In the genomic region with DNA sequence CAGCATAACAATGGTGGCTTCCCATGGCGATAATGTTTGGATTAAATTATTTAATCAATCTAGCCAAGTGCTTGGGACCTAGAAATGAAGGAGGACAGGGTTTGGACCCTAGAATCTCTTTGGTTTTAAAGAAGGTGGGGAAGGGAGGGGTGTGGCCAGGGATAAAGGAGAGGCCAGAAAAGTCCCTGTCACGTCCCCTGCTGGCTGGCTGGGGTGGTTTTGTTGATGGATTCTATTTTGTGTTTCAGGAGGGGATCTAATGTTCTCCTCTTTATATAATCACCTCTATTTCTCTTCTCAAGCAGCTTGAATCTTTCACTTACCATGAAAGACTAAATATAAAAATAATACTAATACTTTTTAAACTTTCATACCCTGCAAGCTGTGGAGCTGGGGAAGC, we compare ENCODE assay signal across 20 cellular contexts. TPM values are rescaled to one million over a fixed set of nuclear protein-coding genes. Genes with fewer than 3 reads are reported as not detected.
DNase-seq lines count a peak whose midpoint lies in the region; ATAC-seq and TF ChIP-seq lines count a peak whose summit lies in the region.
"Had no signal": no experiment of that assay in that cellular context is flagged by ENCODE, and none has a peak within 500 bp of the region (broad histone marks: within the 10 kb centered on the region; RNA-seq: fewer than 3 reads in every experiment).

No MANE protein-coding gene starts in this region.

- no peaks in the 10 kb centered on the region for H3K9me3 ChIP-seq in HCT116 (ENCODE audit: control insufficient read depth in 1 of 2, insufficient read depth in 1 of 2, low read depth in 1 of 2, low read length in 2 of 2)
- H3K9me3 ChIP-seq: adrenal gland had no signal

- H3K4me3 ChIP-seq in GM12864 (ENCODE audit: low read depth, low read length): no peak overlapping the region
- H3K4me3 ChIP-seq in HCT116 (replicated peaks in 1 of 2; ENCODE audit: low read depth in 1 of 2, low read length in 2 of 2): no peak overlapping the region
- no peak overlapping the region for H3K4me3 ChIP-seq in WI38 (ENCODE audit: low read depth, low read length)
- H3K4me3 ChIP-seq: adrenal gland, BLaER1 had no signal

- no peaks in the 10 kb centered on the region for H3K36me3 ChIP-seq in HCT116 (ENCODE audit: control insufficient read depth in 1 of 2, insufficient read depth in 2 of 2, low read length in 2 of 2)
- H3K36me3 ChIP-seq: adrenal gland, BLaER1 had no signal

- H3K9me2 ChIP-seq in HCT116 (ENCODE audit: insufficient read depth): no peaks in the 10 kb centered on the region

- TF ChIP-seq POLR2A in HCT116 (IDR thresholded peaks at IDR 0.05; ENCODE audit: borderline replicate concordance, extremely low read depth, insufficient read depth, insufficient read length): no peak

- peaks cover 0 to 9% of the 10 kb centered on the region in 2 experiments; a peak in 2 of 4 replicates for H3K4me1 ChIP-seq in HCT116 (ENCODE audit: control insufficient read depth in 1 of 2, insufficient read depth in 2 of 2, low read length in 2 of 2)
- H3K4me1 ChIP-seq: adrenal gland, BLaER1 had no signal

- H4K20me1 ChIP-seq in HCT116 (ENCODE audit: insufficient read depth): no peaks in the 10 kb centered on the region
- H4K20me1 ChIP-seq: BLaER1 had no signal

- H3K27me3 ChIP-seq in HCT116 (ENCODE audit: insufficient read depth, low read length): no peaks in the 10 kb centered on the region
- H3K27me3 ChIP-seq: adrenal gland, BLaER1 had no signal

- no peak overlapping the region for H3K27ac ChIP-seq in HCT116 (ENCODE audit: low read depth, low read length)
- H3K27ac ChIP-seq: adrenal gland, BLaER1 had no signal

- no peaks in the 10 kb centered on the region for H3K79me2 ChIP-seq in HCT116 (ENCODE audit: insufficient read depth, low read length)

- H3K4me2 ChIP-seq in HCT116 (ENCODE audit: low read length): no peak overlapping the region
- H3K4me2 ChIP-seq: BLaER1 had no signal

- peak; percentile 80 for ATAC-seq in HCT116
- ATAC-seq: left colon; stimulated activated effector memory CD8-positive, alpha-beta T cell treated with anti-CD3 and anti-CD28 coated beads, Interleukin-12 subunit alpha, Interleukin-12 subunit beta, amount 100 ng/mL, for 72 hours had no signal

- no peak overlapping the region for H2AFZ ChIP-seq in HCT116 (ENCODE audit: low read depth, low read length, poor library complexity, severe bottlenecking)

- CTCF ChIA-PET in HCT116 (lab: Charles Lee): interaction anchor here (1.1 to 2.8 kb wide), 3 partner anchors 11 to 197 kb away, joined by 3 to 13 read pairs (median 3); no protein-coding TSS in a partner anchor

- BruUV-seq in HCT116 (replicated peaks; lab: Mats Ljungman, UMichigan): no TSS peak

- RAD21 ChIA-PET in HCT116 (lab: Charles Lee; ENCODE audit: low non-redundant PET in 1 of 2, low total read pairs in 2 of 2, uncharacterized antibody in 2 of 2, unreplicated experiment in 2 of 2): no interaction called here

- H3K9ac ChIP-seq in HCT116 (ENCODE audit: low read length): no peak overlapping the region
- H3K9ac ChIP-seq: BLaER1 had no signal

- TF ChIP-seq CTCF in GM12864 (IDR thresholded peaks at IDR 0.05; ENCODE audit: low read depth, low read length, missing control alignments) (peak; percentile 29), HCT116 (IDR thresholded peaks at IDR 0.05 in 2 of 3, conservative IDR thresholded peaks at IDR 0.05 in 1 of 3; ENCODE audit: borderline replicate concordance in 1 of 3, insufficient read depth in 1 of 3, low read depth in 2 of 3, low read length in 2 of 3) (peak; percentile 47 to 56 (median 49); a peak in 5 of 6 replicates), WI38 (IDR thresholded peaks at IDR 0.05; ENCODE audit: low read depth, low read length) (0 out of 2 replicates have a peak, but pooled peaks have one; percentile 10)

- TF ChIP-seq RAD21 in HCT116 (IDR thresholded peaks at IDR 0.05; ENCODE audit: low read depth): peak; percentile 49; the same call in 1 of the 2 replicates

- DNase-seq in GM12864 (ENCODE audit: low read depth) (no peak), HCT116 (ENCODE audit: low read depth, low spot score) (peak; percentile 13), iPS DF 4.7 (ENCODE audit: extremely low read depth, low spot score) (peak; percentile 5), NCI-H1105 (lab: John Stamatoyannopoulos, UW) (no peak), GM19240 (ENCODE audit: insufficient read length, low spot score) (no peak), NCI-H774 (lab: John Stamatoyannopoulos, UW) (no peak)
- DNase-seq: activated effector memory CD4-positive, alpha-beta T cell treated with Interleukin-2 at 50 U/mL for 16 hours; adrenal gland; effector memory CD4-positive, alpha-beta T cell; foreskin melanocyte; KG1; left colon; NCI-H1436; NCI-H345; SHP77; T-helper 2 cell had no signal

- intact Hi-C loops in HCT116 (cut with micrococcal nuclease): loop anchor here (5.0 kb wide), 1 partner anchor 195 kb away; no protein-coding TSS in a partner anchor

- POLR2A ChIA-PET in HCT116 (lab: Charles Lee): no interaction called here

TF ChIP-seq in HCT116, 20 proteins besides CTCF, POLR2A, EP300 and RAD21:
- no peak for TF ChIP-seq SIN3A (IDR thresholded peaks at IDR 0.05; ENCODE audit: low read depth)
- no peak for TF ChIP-seq EZH2phosphoT487 (IDR thresholded peaks at IDR 0.05; ENCODE audit: borderline replicate concordance)

RNA-seq across cellular contexts. Expression of a gene that starts 52.6 kb away (rescaled TPM):
- not detected for total RNA-seq in HCT116 (2021; ENCODE audit: unreplicated experiment)
- polyA plus RNA-seq in HCT116 (2012): not detected in 2 replicates
- total RNA-seq: renal cortical epithelial cell had no signal

Comparison
In these comparisons a context has a peak if more than half of its experiments do, and no peak if none do; other contexts are left out.
1. DNase-seq: peak in HCT116 (single experiment) and iPS DF 4.7 (single experiment); none in GM12864 (single experiment), NCI-H1105 (single experiment), GM19240 (single experiment) and NCI-H774 (single experiment).
2. Peak in every context shown above with its lines, with median percentiles within 50 percentile points of each other: CTCF ChIP-seq.